In genomic region chr3:187924651-187925050, GRCh38 we compare ENCODE assay signal across 9 cellular contexts.
"Had no signal": no experiment of that assay in that cellular context is flagged by ENCODE, and none has a peak within 500 bp of the region (broad histone marks: within the 10 kb centered on the region; RNA-seq: fewer than 3 reads in every experiment).

No MANE protein-coding gene starts in this region.

- H3K36me3 Mint-ChIP-seq: IgD-negative memory B cell had no signal

- H3K27ac ChIP-seq: HL-60 had no signal

- H3K4me3 ChIP-seq: GM23338 had no signal

- H3K4me3 Mint-ChIP-seq: GM23338, H9, HFFc6, IgD-negative memory B cell had no signal

- H2AFZ ChIP-seq: GM23338 had no signal

- H3K4me2 ChIP-seq: GM23338 had no signal

- ATAC-seq: GM23338, HepG2 had no signal

- FAIRE-seq: H1, H54, HepG2 had no signal

- H3K4me1 Mint-ChIP-seq: GM23338 had no signal

- DNase-seq: H9, HCEC 1CT, HFFc6 had no signal

- H3K27ac Mint-ChIP-seq: GM23338, H9, HFFc6, IgD-negative memory B cell had no signal
